ENCODE assay signal across 8 cellular contexts in genomic region chr12:106753526-106753925, GRCh38. TPM values are rescaled to one million over a fixed set of nuclear protein-coding genes. Genes with fewer than 3 reads are reported as not detected.
DNase-seq lines count a peak whose midpoint lies in the region; ATAC-seq, FAIRE-seq and TF ChIP-seq lines count a peak whose summit lies in the region.

No MANE protein-coding gene starts in this region.

- H3K4me3 Mint-ChIP-seq in naive thymus-derived CD4-positive, alpha-beta T cell = peak overlapping the region; percentile 35 to 75 (median 54)

- H3K9me3 ChIP-seq in naive thymus-derived CD4-positive, alpha-beta T cell (ENCODE audit: control insufficient read depth in 2 of 3, low read length in 3 of 3) = no peaks in the 10 kb centered on the region

- intact Hi-C loops in naive thymus-derived CD4-positive, alpha-beta T cell (cut with micrococcal nuclease) = loop anchor here in 1 of 2 donors (1.0 kb wide), 1 partner anchor 21 kb away; the partner anchor contains the start of gene RIC8B

- POLR2A ChIA-PET in naive thymus-derived CD4-positive, alpha-beta T cell (lab: Charles Lee) = interaction anchor here (0.8 to 3.7 kb wide), 6 partner anchors 11 to 452 kb away, joined by 3 to 13 read pairs (median 3); no protein-coding TSS in a partner anchor

- ATAC-seq in HG03103 (IDR thresholded peaks at IDR 0.05; ENCODE audit: low read depth, unreplicated experiment) = peak; percentile 99
- peak; percentile 85 for ATAC-seq in naive thymus-derived CD4-positive, alpha-beta T cell

- peak; percentile 50 for DNase-seq in GM19240 (ENCODE audit: insufficient read length, low spot score)
- peak in 3 of 4 experiments; percentile 9 to 16 (median 12) for DNase-seq in activated CD4-positive, CD25-positive, alpha-beta regulatory T cell (lab: John Stamatoyannopoulos, UW)
- DNase-seq in naive thymus-derived CD4-positive, alpha-beta T cell = peak in 7 of 9 donors; percentile 31 to 57 (median 43)
- DNase-seq in NCI-H2081 treated with DMSO at 0.1 percent for 48 hours (lab: John Stamatoyannopoulos, UW) = no peak
- DNase-seq in RCC 7860 (ENCODE audit: low spot score) = no peak
- no peak for DNase-seq in foreskin fibroblast
- DNase-seq in DMS79 (lab: John Stamatoyannopoulos, UW) = no peak

- no peak for FAIRE-seq in RCC 7860 (lab: Jason Lieb, UNC)

- peak overlapping the region; percentile 53 to 89 (median 68) for H3K27ac Mint-ChIP-seq in naive thymus-derived CD4-positive, alpha-beta T cell

- H3K36me3 ChIP-seq in naive thymus-derived CD4-positive, alpha-beta T cell (ENCODE audit: control insufficient read depth in 2 of 3, insufficient read depth in 3 of 3, low read length in 3 of 3) = no peaks in the 10 kb centered on the region

- H3K36me3 Mint-ChIP-seq in naive thymus-derived CD4-positive, alpha-beta T cell = peaks cover 0 to 6% (median 0%) of the 10 kb centered on the region in 5 donors

- peak overlapping the region; percentile 7 for H3K4me3 ChIP-seq in naive thymus-derived CD4-positive, alpha-beta T cell (ENCODE audit: low read length)
- H3K4me3 ChIP-seq in foreskin fibroblast (ENCODE audit: low read depth in 1 of 2, low read length in 2 of 2) = no peak overlapping the region

- no peak for TF ChIP-seq CTCF in foreskin fibroblast (IDR thresholded peaks at IDR 0.05; ENCODE audit: low read depth, low read length)

- H3K27ac ChIP-seq in naive thymus-derived CD4-positive, alpha-beta T cell (ENCODE audit: low read depth, low read length) = no peak overlapping the region

- H3K9me3 Mint-ChIP-seq in naive thymus-derived CD4-positive, alpha-beta T cell = peaks cover 0 to 8% (median 0%) of the 10 kb centered on the region in 11 donors

- no peaks in the 10 kb centered on the region for H3K27me3 Mint-ChIP-seq in naive thymus-derived CD4-positive, alpha-beta T cell

- H3K27me3 ChIP-seq in naive thymus-derived CD4-positive, alpha-beta T cell (ENCODE audit: control insufficient read depth in 2 of 2, insufficient read depth in 2 of 2, low read length in 2 of 2) = no peaks in the 10 kb centered on the region

- H3K4me1 ChIP-seq in naive thymus-derived CD4-positive, alpha-beta T cell (ENCODE audit: control insufficient read depth in 2 of 2, insufficient read depth in 2 of 2, low read length in 2 of 2) = peaks cover 23 to 27% of the 10 kb centered on the region in 2 donors

- H3K4me1 Mint-ChIP-seq in naive thymus-derived CD4-positive, alpha-beta T cell = peaks cover 19 to 39% (median 24%) of the 10 kb centered on the region in 7 donors

- CTCF ChIA-PET in naive thymus-derived CD4-positive, alpha-beta T cell (lab: Charles Lee) = interaction anchor here (0.6 to 1.0 kb wide), 2 partner anchors 13 to 121 kb away, joined by 3 read pairs; no protein-coding TSS in a partner anchor

RNA-seq across cellular contexts. Expression of gene RIC8B, which starts 21.0 kb away (rescaled TPM):
- total RNA-seq in naive thymus-derived CD4-positive, alpha-beta T cell = 10 to 100 TPM in 4 of 5 experiments, 1 to 10 TPM in 1; 9.8 to 21.1 (median 15.6) TPM
- polyA plus RNA-seq in naive thymus-derived CD4-positive, alpha-beta T cell = 10 to 100 TPM in 1 of 2 donors, 1 to 10 TPM in 1; 8.0 to 11.4 TPM

Comparison
In these comparisons a context has a peak if more than half of its experiments do, and no peak if none do; other contexts are left out.
1. DNase-seq: peak in GM19240 (single experiment), activated CD4-positive, CD25-positive, alpha-beta regulatory T cell (3 of 4) and naive thymus-derived CD4-positive, alpha-beta T cell (7 of 9); none in NCI-H2081 treated with DMSO at 0.1 percent for 48 hours (single experiment), RCC 7860 (single experiment), foreskin fibroblast (0 of 2) and DMS79 (single experiment).